In genomic region chr6:14272111-14273085, GRCh38 we compare ENCODE assay signal across 12 cellular contexts.
A peak's percentile ranks its signal among the peaks of the same experiment; 100 is the strongest.
DNase-seq lines count a peak whose midpoint lies in the region; ATAC-seq and TF ChIP-seq lines count a peak whose summit lies in the region.
"Had no signal": no experiment of that assay in that cellular context is flagged by ENCODE, and none has a peak within 500 bp of the region (broad histone marks: within the 10 kb centered on the region; RNA-seq: fewer than 3 reads in every experiment).

No MANE protein-coding gene starts in this region.

- in situ Hi-C loops in brain microvascular endothelial cell (cut with HindIII; ENCODE audit: low pct_ligation_motif_present, low sequenced_read_pairs), result no loop called here

- ATAC-seq in mucosa of descending colon, result peak; percentile 7
- no peak for ATAC-seq in GM19023 (IDR thresholded peaks at IDR 0.05; ENCODE audit: unreplicated experiment)
- ATAC-seq in Right ventricle myocardium superior (ENCODE audit: poor library complexity), result no peak

- peak overlapping the region; percentile 77 for H3K27ac ChIP-seq in brain microvascular endothelial cell
- H3K27ac ChIP-seq: left ventricle myocardium inferior had no signal

- no peaks in the 10 kb centered on the region for H3K9me3 ChIP-seq in mucosa of descending colon
- H3K9me3 ChIP-seq: left ventricle myocardium inferior, suprapubic skin had no signal

- DNase-seq in EH (ENCODE audit: low read depth) (peak; percentile 41), HS-27A (ENCODE audit: low read depth) (peak; percentile 49), brain microvascular endothelial cell (peak; percentile 66), mucosa of descending colon (no peak), Right ventricle myocardium superior (no peak), HEK293T (ENCODE audit: extremely low spot score) (no peak)
- DNase-seq: left ventricle myocardium inferior, NCI-H1417, NCI-H526 treated with DMSO at 0.1 percent for 48 hours, nephron progenitor cell had no signal

- POLR2A ChIA-PET in HEK293T (lab: Yijun Ruan, JAX), result no interaction called here

- H3K4me1 ChIP-seq in mucosa of descending colon (ENCODE audit: low read depth), result peaks cover 4% of the 10 kb centered on the region

- CTCF ChIA-PET in HEK293T (lab: Yijun Ruan, JAX), result no interaction called here

- H3K4me3 ChIP-seq in brain microvascular endothelial cell (ENCODE audit: low read depth, low read length) (no peak overlapping the region), mucosa of descending colon (no peak overlapping the region)
- H3K4me3 ChIP-seq: left ventricle myocardium inferior, suprapubic skin had no signal

- no peaks in the 10 kb centered on the region for H3K36me3 ChIP-seq in brain microvascular endothelial cell (replicated peaks)
- no peaks in the 10 kb centered on the region for H3K36me3 ChIP-seq in mucosa of descending colon (ENCODE audit: low read depth)
- H3K36me3 ChIP-seq: left ventricle myocardium inferior, suprapubic skin had no signal

- no peaks in the 10 kb centered on the region for H3K27me3 ChIP-seq in brain microvascular endothelial cell (replicated peaks)
- H3K27me3 ChIP-seq: suprapubic skin had no signal

- intact Hi-C loops in mucosa of descending colon (cut with DNase I, micrococcal nuclease), result no loop called here
- intact Hi-C loops in Right ventricle myocardium superior (cut with DNase I), result no loop called here

- no peak for TF ChIP-seq CTCF in brain microvascular endothelial cell (IDR thresholded peaks at IDR 0.05; ENCODE audit: low read depth, low read length, missing control alignments)
- TF ChIP-seq CTCF in mucosa of descending colon (IDR thresholded peaks at IDR 0.05), result no peak

TF ChIP-seq in HEK293T, 16 proteins besides CTCF, POLR2A, EP300 and RAD21:
- TF ChIP-seq FOXA1 (IDR thresholded peaks at IDR 0.05) (no peak), HDGF (IDR thresholded peaks at IDR 0.05; ENCODE audit: borderline replicate concordance) (no peak)

Comparison
In these comparisons a context has a peak if more than half of its experiments do, and no peak if none do; other contexts are left out.
1. DNase-seq: peak in EH (single experiment), HS-27A (single experiment) and brain microvascular endothelial cell (single experiment); none in mucosa of descending colon (0 of 3), Right ventricle myocardium superior (single experiment) and HEK293T (single experiment).